Comparison of ENCODE assay signal across 30 cellular contexts in the genomic region with DNA sequence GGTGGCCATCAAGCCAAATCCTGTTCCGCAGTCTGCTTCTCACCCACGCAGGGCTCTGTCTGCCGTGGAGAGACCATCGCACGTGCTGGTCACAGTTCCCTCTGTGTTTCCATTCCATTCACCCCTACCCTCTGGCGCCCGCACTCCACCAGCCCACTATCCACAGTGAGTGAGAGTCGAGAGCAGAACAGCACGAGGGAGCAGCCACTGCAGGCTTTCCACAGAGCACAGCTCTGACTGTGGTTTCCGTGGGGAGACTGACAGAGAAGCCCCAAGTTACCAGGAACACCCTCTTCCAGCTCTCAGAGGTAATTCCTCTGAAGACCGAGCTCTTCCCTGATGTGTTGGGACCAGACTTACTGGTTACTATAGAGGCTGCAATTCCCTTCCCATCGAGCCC. TPM values are rescaled to one million over a fixed set of nuclear protein-coding genes. Genes with fewer than 3 reads are reported as not detected.
A peak's percentile ranks its signal among the peaks of the same experiment; 100 is the strongest.
DNase-seq lines count a peak whose midpoint lies in the region; TF ChIP-seq lines count a peak whose summit lies in the region.
"Had no signal": no experiment of that assay in that cellular context is flagged by ENCODE, and none has a peak within 500 bp of the region (broad histone marks: within the 10 kb centered on the region; RNA-seq: fewer than 3 reads in every experiment).

No MANE protein-coding gene starts in this region.

- no peak overlapping the region for H4K8ac ChIP-seq in neuronal stem cell (ENCODE audit: low read depth, low read length)

- H2AK5ac ChIP-seq in neuronal stem cell (ENCODE audit: low read depth, low read length): no peak overlapping the region

- no peaks in the 10 kb centered on the region for H3K4me1 Mint-ChIP-seq in type B pancreatic cell (ENCODE audit: unreplicated experiment)
- H3K4me1 Mint-ChIP-seq: activated CD4-positive, alpha-beta T cell treated with anti-CD3 and anti-CD28 coated beads, Interleukin-2, amount 10 ng/mL, durations not matched to agents 7 days and 5 days; activated CD8-positive, alpha-beta memory T cell treated with anti-CD3 and anti-CD28 coated beads, Interleukin-2, amount 10 ng/mL, durations not matched to agents 7 days and 5 days; naive thymus-derived CD8-positive, alpha-beta T cell; stimulated activated naive B cell treated with anti-CD40 and anti-IgM and Interleukin-4, amounts not matched to agents 10 μg/mL and 1 μg/mL and 100 μg/mL, for 72 hours had no signal

- H3K27ac Mint-ChIP-seq in type B pancreatic cell: no peak overlapping the region
- H3K27ac Mint-ChIP-seq: activated CD4-positive, alpha-beta T cell treated with anti-CD3 and anti-CD28 coated beads, Interleukin-2, amount 10 ng/mL, durations not matched to agents 7 days and 5 days; activated CD8-positive, alpha-beta memory T cell treated with anti-CD3 and anti-CD28 coated beads, Interleukin-2, amount 10 ng/mL, durations not matched to agents 7 days and 5 days; activated T-cell treated with anti-CD3 and anti-CD28 coated beads, Interleukin-2, amount 50 U/mL, for 72 hours; effector memory CD8-positive, alpha-beta T cell; naive thymus-derived CD8-positive, alpha-beta T cell; stimulated activated naive B cell treated with anti-CD40 and anti-IgM and Interleukin-4, amounts not matched to agents 10 μg/mL and 1 μg/mL and 100 μg/mL, for 72 hours had no signal

- no peak overlapping the region for H3K9ac ChIP-seq in neuronal stem cell (ENCODE audit: low read depth, low read length, poor library complexity)

- no peak overlapping the region for H2BK15ac ChIP-seq in neuronal stem cell (ENCODE audit: low read length)

- H3K4me3 ChIP-seq in neuronal stem cell (ENCODE audit: low read length in 2 of 2): no peak overlapping the region
- H3K4me3 ChIP-seq: adrenal gland, esophagus muscularis mucosa, left ventricle myocardium inferior, ovary, right atrium auricular region had no signal

- no peaks in the 10 kb centered on the region for H3K36me3 Mint-ChIP-seq in type B pancreatic cell
- H3K36me3 Mint-ChIP-seq: activated CD8-positive, alpha-beta memory T cell treated with anti-CD3 and anti-CD28 coated beads, Interleukin-2, amount 10 ng/mL, durations not matched to agents 7 days and 5 days; stimulated activated naive B cell treated with anti-CD40 and anti-IgM and Interleukin-4, amounts not matched to agents 10 μg/mL and 1 μg/mL and 100 μg/mL, for 72 hours had no signal

- H3K9me3 Mint-ChIP-seq in type B pancreatic cell: peaks cover 4% of the 10 kb centered on the region
- H3K9me3 Mint-ChIP-seq: activated CD4-positive, alpha-beta T cell treated with anti-CD3 and anti-CD28 coated beads, Interleukin-2, amount 10 ng/mL, durations not matched to agents 7 days and 5 days; activated T-cell treated with anti-CD3 and anti-CD28 coated beads, Interleukin-2, amount 50 U/mL, for 72 hours had no signal

- peaks cover 55% of the 10 kb centered on the region for H3K27me3 Mint-ChIP-seq in type B pancreatic cell
- H3K27me3 Mint-ChIP-seq: activated CD4-positive, alpha-beta T cell treated with anti-CD3 and anti-CD28 coated beads, Interleukin-2, amount 10 ng/mL, durations not matched to agents 7 days and 5 days; activated CD8-positive, alpha-beta memory T cell treated with anti-CD3 and anti-CD28 coated beads, Interleukin-2, amount 10 ng/mL, durations not matched to agents 7 days and 5 days; effector memory CD8-positive, alpha-beta T cell; stimulated activated naive B cell treated with anti-CD40 and anti-IgM and Interleukin-4, amounts not matched to agents 10 μg/mL and 1 μg/mL and 100 μg/mL, for 72 hours had no signal

- no peak overlapping the region for H3K4me2 ChIP-seq in neuronal stem cell (ENCODE audit: insufficient read depth, low read length, poor library complexity, severe bottlenecking)

- no CpG with 5 or more reads among the region's 12 CpGs for WGBS in neuronal stem cell (ENCODE audit: extremely low coverage in 2 of 2, insufficient read length in 2 of 2, insufficient replicate concordance in 1 of 2), 2 donors

- no peak overlapping the region for H3K4ac ChIP-seq in neuronal stem cell (ENCODE audit: low read length)

- H3K4me1 ChIP-seq in neuronal stem cell (ENCODE audit: control insufficient read depth in 2 of 2, insufficient read depth in 1 of 2, low read depth in 1 of 2, low read length in 2 of 2): peaks cover 0 to 11% of the 10 kb centered on the region in 2 donors
- H3K4me1 ChIP-seq: adrenal gland, esophagus muscularis mucosa, left ventricle myocardium inferior, right atrium auricular region had no signal

- H2BK120ac ChIP-seq in neuronal stem cell (ENCODE audit: low read depth, low read length): no peak overlapping the region

- H3K14ac ChIP-seq in neuronal stem cell (ENCODE audit: low read length): peak overlapping the region; percentile 48

- H3K27me3 ChIP-seq in neuronal stem cell (ENCODE audit: control insufficient read depth in 3 of 3, insufficient read depth in 3 of 3, low read depth in 1 of 3, low read length in 3 of 3): peaks cover 0 to 35% (median 4%) of the 10 kb centered on the region in 3 experiments
- H3K27me3 ChIP-seq: adrenal gland, ovary, right atrium auricular region had no signal

- H3K9me3 ChIP-seq in neuronal stem cell (replicated peaks in 1 of 2; ENCODE audit: control insufficient read depth in 2 of 2, insufficient read depth in 1 of 2, low read depth in 1 of 2, low read length in 2 of 2): no peaks in the 10 kb centered on the region
- H3K9me3 ChIP-seq: adrenal gland, esophagus muscularis mucosa, left ventricle myocardium inferior, ovary, right atrium auricular region had no signal

- H4K91ac ChIP-seq in neuronal stem cell (ENCODE audit: low read depth, low read length, poor library complexity): no peak overlapping the region

- no peak overlapping the region for H3K27ac ChIP-seq in neuronal stem cell (replicated peaks; ENCODE audit: low read length)
- H3K27ac ChIP-seq: adrenal gland, esophagus muscularis mucosa, HL-60, left ventricle myocardium inferior, ovary, right atrium auricular region had no signal

- H2AFZ ChIP-seq in neuronal stem cell (ENCODE audit: low read length): no peak overlapping the region

- no peak for TF ChIP-seq CTCF in type B pancreatic cell (conservative IDR thresholded peaks at IDR 0.05)

- no peak overlapping the region for H3K23ac ChIP-seq in neuronal stem cell (ENCODE audit: low read depth, low read length, poor library complexity)

- H2BK5ac ChIP-seq in neuronal stem cell (ENCODE audit: low read length): no peak overlapping the region

- peak overlapping the region; percentile 18 for H3K18ac ChIP-seq in neuronal stem cell (ENCODE audit: low read length)

- no peaks in the 10 kb centered on the region for H3K36me3 ChIP-seq in neuronal stem cell (replicated peaks in 1 of 2; ENCODE audit: control insufficient read depth in 2 of 2, insufficient read depth in 2 of 2, low read length in 2 of 2)
- H3K36me3 ChIP-seq: adrenal gland, esophagus muscularis mucosa, left ventricle myocardium inferior, ovary, right atrium auricular region had no signal

- H3K79me1 ChIP-seq in neuronal stem cell (ENCODE audit: low read depth, low read length): no peaks in the 10 kb centered on the region

- no peak overlapping the region for H2BK12ac ChIP-seq in neuronal stem cell (ENCODE audit: low read length)

- DNase-seq in NCI-H524 (lab: John Stamatoyannopoulos, UW): peak; percentile 23 to 71
- DNase-seq in NCI-H524 treated with DMSO at 0.1 percent for 48 hours (lab: John Stamatoyannopoulos, UW): no peak
- DNase-seq in NCI-H1694 treated with DMSO at 0.1 percent for 48 hours (lab: John Stamatoyannopoulos, UW): peak; percentile 76
- peak; percentile 46 for DNase-seq in SHP77 treated with DMSO at 0.1 percent for 48 hours (lab: John Stamatoyannopoulos, UW)
- no peak for DNase-seq in neuronal stem cell (ENCODE audit: low spot score)
- no peak for DNase-seq in DMS53 (lab: John Stamatoyannopoulos, UW)
- no peak for DNase-seq in type B pancreatic cell (ENCODE audit: extremely low spot score, unreplicated experiment)
- DNase-seq: activated CD4-positive, alpha-beta T cell treated with anti-CD3 and anti-CD28 coated beads, Interleukin-2, amount 10 ng/mL, durations not matched to agents 7 days and 5 days; activated CD8-positive, alpha-beta memory T cell treated with anti-CD3 and anti-CD28 coated beads, Interleukin-2, amount 10 ng/mL, durations not matched to agents 7 days and 5 days; activated naive CD4-positive, alpha-beta T cell treated with Interleukin-2 at 50 U/mL for 16 hours; activated T-cell treated with anti-CD3 and anti-CD28 coated beads, Interleukin-2, amount 50 U/mL, for 72 hours; adrenal gland; Calu3; effector memory CD8-positive, alpha-beta T cell; foreskin melanocyte; HCEC 1CT; Kasumi-1; left ventricle myocardium inferior; midbrain; naive thymus-derived CD8-positive, alpha-beta T cell; NCI-H226; ovary; RPMI8226; stimulated activated CD4-positive, alpha-beta T cell treated with anti-CD3 and anti-CD28 coated beads, Interleukin-4, amount 100 ng/mL, for 1 hour; stimulated activated naive B cell treated with anti-CD40 and anti-IgM and Interleukin-4, amounts not matched to agents 10 μg/mL and 1 μg/mL and 100 μg/mL, for 72 hours had no signal

- no peak overlapping the region for H3K4me3 Mint-ChIP-seq in type B pancreatic cell
- H3K4me3 Mint-ChIP-seq: activated CD4-positive, alpha-beta T cell treated with anti-CD3 and anti-CD28 coated beads, Interleukin-2, amount 10 ng/mL, durations not matched to agents 7 days and 5 days; activated CD8-positive, alpha-beta memory T cell treated with anti-CD3 and anti-CD28 coated beads, Interleukin-2, amount 10 ng/mL, durations not matched to agents 7 days and 5 days; activated T-cell treated with anti-CD3 and anti-CD28 coated beads, Interleukin-2, amount 50 U/mL, for 72 hours; effector memory CD8-positive, alpha-beta T cell; naive thymus-derived CD8-positive, alpha-beta T cell; stimulated activated naive B cell treated with anti-CD40 and anti-IgM and Interleukin-4, amounts not matched to agents 10 μg/mL and 1 μg/mL and 100 μg/mL, for 72 hours had no signal

RNA-seq across cellular contexts. Expression of a gene that starts 5.0 kb away (rescaled TPM):
- polyA plus RNA-seq in neuronal stem cell (2013, experiment 1 of 2): 0.11 TPM
- polyA plus RNA-seq in neuronal stem cell (2013, experiment 2 of 2): 0.03 TPM
- total RNA-seq in type B pancreatic cell (ENCODE audit: low replicate concordance): 1.2 and 3.7 TPM in 2 replicates
- total RNA-seq: activated CD4-positive, alpha-beta T cell treated with anti-CD3 and anti-CD28 coated beads, Interleukin-2, amount 10 ng/mL, durations not matched to agents 7 days and 5 days; activated CD8-positive, alpha-beta memory T cell treated with anti-CD3 and anti-CD28 coated beads, Interleukin-2, amount 10 ng/mL, durations not matched to agents 7 days and 5 days; Calu3; HepG2; left ventricle myocardium inferior; ovary; right atrium auricular region had no signal
- polyA plus RNA-seq: AG04450, HepG2 had no signal

Comparison
In these comparisons a context has a peak if more than half of its experiments do, and no peak if none do; other contexts are left out.
1. DNase-seq: peak in NCI-H524 (2 of 2), NCI-H1694 treated with DMSO at 0.1 percent for 48 hours (single experiment) and SHP77 treated with DMSO at 0.1 percent for 48 hours (single experiment); none in NCI-H524 treated with DMSO at 0.1 percent for 48 hours (single experiment), neuronal stem cell (single experiment), DMS53 (single experiment) and type B pancreatic cell (single experiment).